ENCODE assay signal across 1 cellular context in the genomic region with DNA sequence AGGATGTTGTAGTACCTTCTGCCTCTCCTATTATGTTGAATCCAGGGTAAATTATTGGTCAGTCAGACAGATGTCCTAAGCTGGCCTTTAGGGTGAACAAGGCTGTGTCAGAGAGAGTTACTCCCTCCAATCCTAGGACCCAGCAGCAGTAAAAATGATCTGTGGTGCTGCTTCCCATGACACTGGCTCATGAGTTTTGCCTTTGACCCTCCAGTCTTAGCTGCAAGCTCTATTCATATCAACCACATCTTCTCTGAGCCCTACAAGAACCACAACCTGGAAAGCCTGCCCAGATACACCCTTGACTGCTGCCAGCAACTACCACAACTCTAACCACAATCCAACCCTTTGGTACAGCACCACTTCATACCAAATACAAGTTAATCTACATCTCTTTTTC.
TF ChIP-seq lines count a peak whose summit lies in the region.

No MANE protein-coding gene starts in this region.

TF ChIP-seq in WTC11, 78 proteins besides CTCF, POLR2A, EP300 and RAD21 (continued from another document):
- TF ChIP-seq, protein P1, sequence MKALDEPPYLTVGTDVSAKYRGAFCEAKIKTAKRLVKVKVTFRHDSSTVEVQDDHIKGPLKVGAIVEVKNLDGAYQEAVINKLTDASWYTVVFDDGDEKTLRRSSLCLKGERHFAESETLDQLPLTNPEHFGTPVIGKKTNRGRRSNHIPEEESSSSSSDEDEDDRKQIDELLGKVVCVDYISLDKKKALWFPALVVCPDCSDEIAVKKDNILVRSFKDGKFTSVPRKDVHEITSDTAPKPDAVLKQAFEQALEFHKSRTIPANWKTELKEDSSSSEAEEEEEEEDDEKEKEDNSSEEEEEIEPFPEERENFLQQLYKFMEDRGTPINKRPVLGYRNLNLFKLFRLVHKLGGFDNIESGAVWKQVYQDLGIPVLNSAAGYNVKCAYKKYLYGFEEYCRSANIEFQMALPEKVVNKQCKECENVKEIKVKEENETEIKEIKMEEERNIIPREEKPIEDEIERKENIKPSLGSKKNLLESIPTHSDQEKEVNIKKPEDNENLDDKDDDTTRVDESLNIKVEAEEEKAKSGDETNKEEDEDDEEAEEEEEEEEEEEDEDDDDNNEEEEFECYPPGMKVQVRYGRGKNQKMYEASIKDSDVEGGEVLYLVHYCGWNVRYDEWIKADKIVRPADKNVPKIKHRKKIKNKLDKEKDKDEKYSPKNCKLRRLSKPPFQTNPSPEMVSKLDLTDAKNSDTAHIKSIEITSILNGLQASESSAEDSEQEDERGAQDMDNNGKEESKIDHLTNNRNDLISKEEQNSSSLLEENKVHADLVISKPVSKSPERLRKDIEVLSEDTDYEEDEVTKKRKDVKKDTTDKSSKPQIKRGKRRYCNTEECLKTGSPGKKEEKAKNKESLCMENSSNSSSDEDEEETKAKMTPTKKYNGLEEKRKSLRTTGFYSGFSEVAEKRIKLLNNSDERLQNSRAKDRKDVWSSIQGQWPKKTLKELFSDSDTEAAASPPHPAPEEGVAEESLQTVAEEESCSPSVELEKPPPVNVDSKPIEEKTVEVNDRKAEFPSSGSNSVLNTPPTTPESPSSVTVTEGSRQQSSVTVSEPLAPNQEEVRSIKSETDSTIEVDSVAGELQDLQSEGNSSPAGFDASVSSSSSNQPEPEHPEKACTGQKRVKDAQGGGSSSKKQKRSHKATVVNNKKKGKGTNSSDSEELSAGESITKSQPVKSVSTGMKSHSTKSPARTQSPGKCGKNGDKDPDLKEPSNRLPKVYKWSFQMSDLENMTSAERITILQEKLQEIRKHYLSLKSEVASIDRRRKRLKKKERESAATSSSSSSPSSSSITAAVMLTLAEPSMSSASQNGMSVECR (CRISPR knock-in tag; IDR thresholded peaks at IDR 0.05; ENCODE audit: borderline replicate concordance), result no peak
- TF ChIP-seq, protein P2, sequence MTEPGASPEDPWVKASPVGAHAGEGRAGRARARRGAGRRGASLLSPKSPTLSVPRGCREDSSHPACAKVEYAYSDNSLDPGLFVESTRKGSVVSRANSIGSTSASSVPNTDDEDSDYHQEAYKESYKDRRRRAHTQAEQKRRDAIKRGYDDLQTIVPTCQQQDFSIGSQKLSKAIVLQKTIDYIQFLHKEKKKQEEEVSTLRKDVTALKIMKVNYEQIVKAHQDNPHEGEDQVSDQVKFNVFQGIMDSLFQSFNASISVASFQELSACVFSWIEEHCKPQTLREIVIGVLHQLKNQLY (CRISPR knock-in tag; IDR thresholded peaks at IDR 0.05), result no peak
- TF ChIP-seq, protein P3, sequence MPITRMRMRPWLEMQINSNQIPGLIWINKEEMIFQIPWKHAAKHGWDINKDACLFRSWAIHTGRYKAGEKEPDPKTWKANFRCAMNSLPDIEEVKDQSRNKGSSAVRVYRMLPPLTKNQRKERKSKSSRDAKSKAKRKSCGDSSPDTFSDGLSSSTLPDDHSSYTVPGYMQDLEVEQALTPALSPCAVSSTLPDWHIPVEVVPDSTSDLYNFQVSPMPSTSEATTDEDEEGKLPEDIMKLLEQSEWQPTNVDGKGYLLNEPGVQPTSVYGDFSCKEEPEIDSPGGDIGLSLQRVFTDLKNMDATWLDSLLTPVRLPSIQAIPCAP (CRISPR knock-in tag; IDR thresholded peaks at IDR 0.05), result no peak
- TF ChIP-seq, protein P4, sequence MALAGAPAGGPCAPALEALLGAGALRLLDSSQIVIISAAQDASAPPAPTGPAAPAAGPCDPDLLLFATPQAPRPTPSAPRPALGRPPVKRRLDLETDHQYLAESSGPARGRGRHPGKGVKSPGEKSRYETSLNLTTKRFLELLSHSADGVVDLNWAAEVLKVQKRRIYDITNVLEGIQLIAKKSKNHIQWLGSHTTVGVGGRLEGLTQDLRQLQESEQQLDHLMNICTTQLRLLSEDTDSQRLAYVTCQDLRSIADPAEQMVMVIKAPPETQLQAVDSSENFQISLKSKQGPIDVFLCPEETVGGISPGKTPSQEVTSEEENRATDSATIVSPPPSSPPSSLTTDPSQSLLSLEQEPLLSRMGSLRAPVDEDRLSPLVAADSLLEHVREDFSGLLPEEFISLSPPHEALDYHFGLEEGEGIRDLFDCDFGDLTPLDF (CRISPR knock-in tag; IDR thresholded peaks at IDR 0.05), result no peak
- TF ChIP-seq, protein P5, sequence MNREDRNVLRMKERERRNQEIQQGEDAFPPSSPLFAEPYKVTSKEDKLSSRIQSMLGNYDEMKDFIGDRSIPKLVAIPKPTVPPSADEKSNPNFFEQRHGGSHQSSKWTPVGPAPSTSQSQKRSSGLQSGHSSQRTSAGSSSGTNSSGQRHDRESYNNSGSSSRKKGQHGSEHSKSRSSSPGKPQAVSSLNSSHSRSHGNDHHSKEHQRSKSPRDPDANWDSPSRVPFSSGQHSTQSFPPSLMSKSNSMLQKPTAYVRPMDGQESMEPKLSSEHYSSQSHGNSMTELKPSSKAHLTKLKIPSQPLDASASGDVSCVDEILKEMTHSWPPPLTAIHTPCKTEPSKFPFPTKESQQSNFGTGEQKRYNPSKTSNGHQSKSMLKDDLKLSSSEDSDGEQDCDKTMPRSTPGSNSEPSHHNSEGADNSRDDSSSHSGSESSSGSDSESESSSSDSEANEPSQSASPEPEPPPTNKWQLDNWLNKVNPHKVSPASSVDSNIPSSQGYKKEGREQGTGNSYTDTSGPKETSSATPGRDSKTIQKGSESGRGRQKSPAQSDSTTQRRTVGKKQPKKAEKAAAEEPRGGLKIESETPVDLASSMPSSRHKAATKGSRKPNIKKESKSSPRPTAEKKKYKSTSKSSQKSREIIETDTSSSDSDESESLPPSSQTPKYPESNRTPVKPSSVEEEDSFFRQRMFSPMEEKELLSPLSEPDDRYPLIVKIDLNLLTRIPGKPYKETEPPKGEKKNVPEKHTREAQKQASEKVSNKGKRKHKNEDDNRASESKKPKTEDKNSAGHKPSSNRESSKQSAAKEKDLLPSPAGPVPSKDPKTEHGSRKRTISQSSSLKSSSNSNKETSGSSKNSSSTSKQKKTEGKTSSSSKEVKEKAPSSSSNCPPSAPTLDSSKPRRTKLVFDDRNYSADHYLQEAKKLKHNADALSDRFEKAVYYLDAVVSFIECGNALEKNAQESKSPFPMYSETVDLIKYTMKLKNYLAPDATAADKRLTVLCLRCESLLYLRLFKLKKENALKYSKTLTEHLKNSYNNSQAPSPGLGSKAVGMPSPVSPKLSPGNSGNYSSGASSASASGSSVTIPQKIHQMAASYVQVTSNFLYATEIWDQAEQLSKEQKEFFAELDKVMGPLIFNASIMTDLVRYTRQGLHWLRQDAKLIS (CRISPR knock-in tag; IDR thresholded peaks at IDR 0.05; ENCODE audit: borderline replicate concordance), result no peak
- TF ChIP-seq GABPB1 (CRISPR knock-in tag; IDR thresholded peaks at IDR 0.05), result no peak
- no peak for TF ChIP-seq RELA (CRISPR knock-in tag; IDR thresholded peaks at IDR 0.05; ENCODE audit: borderline replicate concordance)
